In the genomic region with DNA sequence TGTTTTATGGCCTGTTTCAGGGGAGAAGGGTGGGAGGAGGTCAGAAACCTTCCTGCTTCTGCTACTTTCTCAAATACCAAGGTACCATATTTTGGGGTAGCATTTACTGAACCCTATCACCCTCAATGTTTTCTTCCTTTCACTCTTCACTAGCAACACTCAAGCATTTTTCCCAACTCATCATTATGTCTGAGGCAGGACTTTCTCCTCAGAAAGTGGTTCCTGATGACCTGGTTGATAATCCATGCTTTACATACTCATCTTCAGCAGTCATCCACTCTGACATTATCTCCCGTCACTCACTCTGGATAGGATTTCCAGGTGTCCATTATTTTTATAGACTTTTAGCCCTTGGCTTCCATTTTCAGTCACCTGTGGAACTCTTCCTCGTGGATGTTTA, we compare ENCODE assay signal across 20 cellular contexts. TPM values are rescaled to one million over a fixed set of nuclear protein-coding genes. Genes with fewer than 3 reads are reported as not detected.
DNase-seq lines count a peak whose midpoint lies in the region; ATAC-seq and TF ChIP-seq lines count a peak whose summit lies in the region.
"Had no signal": no experiment of that assay in that cellular context is flagged by ENCODE, and none has a peak within 500 bp of the region (broad histone marks: within the 10 kb centered on the region; RNA-seq: fewer than 3 reads in every experiment).

No MANE protein-coding gene starts in this region.

- no peaks in the 10 kb centered on the region for H3K27me3 ChIP-seq in breast epithelium

- no peaks in the 10 kb centered on the region for H3K9me3 ChIP-seq in breast epithelium
- H3K9me3 ChIP-seq: Caco-2 had no signal

- no peak for TF ChIP-seq POLR2A in breast epithelium (IDR thresholded peaks at IDR 0.05)

- no peak overlapping the region for H3K27ac ChIP-seq in breast epithelium
- H3K27ac ChIP-seq: 22Rv1, C4-2B had no signal

- no peaks in the 10 kb centered on the region for H3K27me3 Mint-ChIP-seq in activated CD4-positive, alpha-beta T cell treated with anti-CD3 and anti-CD28 coated beads for 36 hours
- H3K27me3 Mint-ChIP-seq in activated CD4-positive, alpha-beta T cell treated with anti-CD3 and anti-CD28 coated beads, Interleukin-2, amount 10 ng/mL, durations not matched to agents 7 days and 5 days: no peaks in the 10 kb centered on the region
- no peaks in the 10 kb centered on the region for H3K27me3 Mint-ChIP-seq in MCF 10A (ENCODE audit: insufficient read depth, unreplicated experiment)
- H3K27me3 Mint-ChIP-seq in endothelial cell (ENCODE audit: unreplicated experiment): peaks cover 2% of the 10 kb centered on the region
- H3K27me3 Mint-ChIP-seq: B cell had no signal

- ATAC-seq in activated CD4-positive, alpha-beta T cell treated with anti-CD3 and anti-CD28 coated beads for 36 hours: no peak
- ATAC-seq in GM19328 (IDR thresholded peaks at IDR 0.05; ENCODE audit: unreplicated experiment) (no peak), GM21576 (IDR thresholded peaks at IDR 0.05; ENCODE audit: unreplicated experiment) (no peak)
- ATAC-seq: CD8-positive, alpha-beta T cell had no signal

- POLR2A ChIA-PET in activated CD4-positive, alpha-beta T cell treated with anti-CD3 and anti-CD28 coated beads for 36 hours (lab: Charles Lee): no interaction called here
- POLR2A ChIA-PET in activated CD4-positive, alpha-beta T cell treated with anti-CD3 and anti-CD28 coated beads, Interleukin-2, amount 10 ng/mL, durations not matched to agents 7 days and 5 days (lab: Charles Lee): no interaction called here
- POLR2A ChIA-PET in MCF 10A (lab: Yijun Ruan, JAX): no interaction called here

- no peak overlapping the region for H3K4me3 Mint-ChIP-seq in activated CD4-positive, alpha-beta T cell treated with anti-CD3 and anti-CD28 coated beads for 36 hours
- no peak overlapping the region for H3K4me3 Mint-ChIP-seq in activated CD4-positive, alpha-beta T cell treated with anti-CD3 and anti-CD28 coated beads, Interleukin-2, amount 10 ng/mL, durations not matched to agents 7 days and 5 days
- H3K4me3 Mint-ChIP-seq in MCF 10A (ENCODE audit: unreplicated experiment): no peak overlapping the region
- no peak overlapping the region for H3K4me3 Mint-ChIP-seq in endothelial cell (ENCODE audit: unreplicated experiment)
- H3K4me3 Mint-ChIP-seq: CD8-positive, alpha-beta T cell had no signal

- peaks cover 48% of the 10 kb centered on the region for H3K36me3 Mint-ChIP-seq in activated CD4-positive, alpha-beta T cell treated with anti-CD3 and anti-CD28 coated beads for 36 hours (ENCODE audit: low read depth)
- H3K36me3 Mint-ChIP-seq in activated CD4-positive, alpha-beta T cell treated with anti-CD3 and anti-CD28 coated beads, Interleukin-2, amount 10 ng/mL, durations not matched to agents 7 days and 5 days (ENCODE audit: low read depth): peaks cover 60% of the 10 kb centered on the region
- peaks cover 21% of the 10 kb centered on the region for H3K36me3 Mint-ChIP-seq in MCF 10A (ENCODE audit: insufficient read depth, unreplicated experiment)
- H3K36me3 Mint-ChIP-seq in endothelial cell (ENCODE audit: low read depth, unreplicated experiment): no peaks in the 10 kb centered on the region

- intact Hi-C loops in activated CD4-positive, alpha-beta T cell treated with anti-CD3 and anti-CD28 coated beads for 36 hours (cut with DNase I, micrococcal nuclease): no loop called here
- intact Hi-C loops in MCF 10A (cut with micrococcal nuclease): no loop called here
- intact Hi-C loops in breast epithelium (cut with DNase I; ENCODE audit: low total_unique reads): no loop called here

- no peak for DNase-seq in activated CD4-positive, alpha-beta T cell treated with anti-CD3 and anti-CD28 coated beads for 36 hours
- DNase-seq in activated CD4-positive, alpha-beta T cell treated with anti-CD3 and anti-CD28 coated beads, Interleukin-2, amount 10 ng/mL, durations not matched to agents 7 days and 5 days: no peak
- DNase-seq in MCF 10A (ENCODE audit: unreplicated experiment): no peak
- no peak for DNase-seq in breast epithelium (ENCODE audit: low spot score in 2 of 2)
- no peak for DNase-seq in endothelial cell (ENCODE audit: low spot score)
- DNase-seq: Caco-2; CD8-positive, alpha-beta T cell; NCI-H1092; NCI-H1417 treated with DMSO at 0.1 percent for 48 hours; NCI-H1694 treated with DMSO at 0.1 percent for 48 hours; NCI-H2081; NCI-H2227 treated with DMSO at 0.1 percent for 48 hours; NCI-H526 treated with DMSO at 0.1 percent for 48 hours; Right ventricle myocardium superior; RPMI8226 had no signal

- H3K4me1 ChIP-seq in breast epithelium: peaks cover 0 to 7% of the 10 kb centered on the region in 2 donors
- H3K4me1 ChIP-seq: Caco-2 had no signal

- H3K36me3 ChIP-seq in breast epithelium: no peaks in the 10 kb centered on the region

- no peak overlapping the region for H3K4me3 ChIP-seq in breast epithelium

- CTCF ChIA-PET in activated CD4-positive, alpha-beta T cell treated with anti-CD3 and anti-CD28 coated beads for 36 hours (lab: Charles Lee): interaction anchor here (1.1 to 1.5 kb wide), 2 partner anchors 10 to 20 kb away, joined by 4 to 5 read pairs; no protein-coding TSS in a partner anchor
- CTCF ChIA-PET in activated CD4-positive, alpha-beta T cell treated with anti-CD3 and anti-CD28 coated beads, Interleukin-2, amount 10 ng/mL, durations not matched to agents 7 days and 5 days (lab: Charles Lee): no interaction called here
- CTCF ChIA-PET in MCF 10A (lab: Yijun Ruan, JAX): no interaction called here

- H3K27ac Mint-ChIP-seq in activated CD4-positive, alpha-beta T cell treated with anti-CD3 and anti-CD28 coated beads for 36 hours: peak overlapping the region; percentile 3
- H3K27ac Mint-ChIP-seq in activated CD4-positive, alpha-beta T cell treated with anti-CD3 and anti-CD28 coated beads, Interleukin-2, amount 10 ng/mL, durations not matched to agents 7 days and 5 days: no peak overlapping the region
- H3K27ac Mint-ChIP-seq in MCF 10A (ENCODE audit: low read depth, unreplicated experiment) (peak overlapping the region; percentile 82), endothelial cell (ENCODE audit: unreplicated experiment) (peak overlapping the region; percentile 34)
- H3K27ac Mint-ChIP-seq: B cell; CD8-positive, alpha-beta T cell had no signal

- no TSS peak for BruUV-seq in MCF 10A (replicated peaks; lab: Mats Ljungman, UMichigan)

- TF ChIP-seq CTCF in MCF 10A (IDR thresholded peaks at IDR 0.05; ENCODE audit: unreplicated experiment) (no peak), breast epithelium (IDR thresholded peaks at IDR 0.05) (no peak), endothelial cell (IDR thresholded peaks at IDR 0.05; ENCODE audit: unreplicated experiment) (no peak)

- H3K4me1 Mint-ChIP-seq in activated CD4-positive, alpha-beta T cell treated with anti-CD3 and anti-CD28 coated beads for 36 hours: peaks cover 86% of the 10 kb centered on the region
- H3K4me1 Mint-ChIP-seq in activated CD4-positive, alpha-beta T cell treated with anti-CD3 and anti-CD28 coated beads, Interleukin-2, amount 10 ng/mL, durations not matched to agents 7 days and 5 days: peaks cover 57% of the 10 kb centered on the region
- H3K4me1 Mint-ChIP-seq in MCF 10A (ENCODE audit: insufficient read depth, unreplicated experiment) (peaks cover 11% of the 10 kb centered on the region), endothelial cell (ENCODE audit: unreplicated experiment) (peaks cover 32% of the 10 kb centered on the region)

- H3K9me3 Mint-ChIP-seq in activated CD4-positive, alpha-beta T cell treated with anti-CD3 and anti-CD28 coated beads for 36 hours (ENCODE audit: low read depth): peaks cover 2% of the 10 kb centered on the region
- H3K9me3 Mint-ChIP-seq in activated CD4-positive, alpha-beta T cell treated with anti-CD3 and anti-CD28 coated beads, Interleukin-2, amount 10 ng/mL, durations not matched to agents 7 days and 5 days: peaks cover 3% of the 10 kb centered on the region
- no peaks in the 10 kb centered on the region for H3K9me3 Mint-ChIP-seq in MCF 10A (ENCODE audit: unreplicated experiment)
- H3K9me3 Mint-ChIP-seq in endothelial cell (ENCODE audit: unreplicated experiment): no peaks in the 10 kb centered on the region
- H3K9me3 Mint-ChIP-seq: CD8-positive, alpha-beta T cell had no signal

RNA-seq across cellular contexts. Expression of a gene that starts 21.1 kb away (rescaled TPM):
- 10 to 100 TPM; 68.8 to 81.8 TPM for total RNA-seq in activated CD4-positive, alpha-beta T cell treated with anti-CD3 and anti-CD28 coated beads for 36 hours
- 10 to 100 TPM; 51.5 to 56.0 TPM for total RNA-seq in activated CD4-positive, alpha-beta T cell treated with anti-CD3 and anti-CD28 coated beads, Interleukin-2, amount 10 ng/mL, durations not matched to agents 7 days and 5 days
- 17.1 and 24.4 TPM in 2 replicates for total RNA-seq in MCF 10A (2022)
- 10 to 100 TPM; 35.0 to 95.1 (median 56.7) TPM for total RNA-seq in breast epithelium
- total RNA-seq in endothelial cell (ENCODE audit: unreplicated experiment): 40.9 TPM
